ENCODE assay signal across 17 cellular contexts in genomic region chr5:58240286-58240685, GRCh38.
A peak's percentile ranks its signal among the peaks of the same experiment; 100 is the strongest.
DNase-seq lines count a peak whose midpoint lies in the region; ATAC-seq and TF ChIP-seq lines count a peak whose summit lies in the region.
"Had no signal": no experiment of that assay in that cellular context is flagged by ENCODE, and none has a peak within 500 bp of the region (broad histone marks: within the 10 kb centered on the region; RNA-seq: fewer than 3 reads in every experiment).

No MANE protein-coding gene starts in this region.

- no peaks in the 10 kb centered on the region for H3K9me3 Mint-ChIP-seq in activated naive CD8-positive, alpha-beta T cell treated with anti-CD3 and anti-CD28 coated beads, Interleukin-2, amount 50 U/mL, for 24 hours

- H3K36me3 Mint-ChIP-seq in activated naive CD8-positive, alpha-beta T cell treated with anti-CD3 and anti-CD28 coated beads, Interleukin-2, amount 50 U/mL, for 24 hours (ENCODE audit: low read depth): no peaks in the 10 kb centered on the region

- TF ChIP-seq CTCF in foreskin keratinocyte (conservative IDR thresholded peaks at IDR 0.05): no peak

- ATAC-seq in foreskin keratinocyte: peak; percentile 71
- no peak for ATAC-seq in activated naive CD8-positive, alpha-beta T cell treated with anti-CD3 and anti-CD28 coated beads, Interleukin-2, amount 50 U/mL, for 24 hours
- ATAC-seq: GM12878 had no signal

- no peaks in the 10 kb centered on the region for H3K4me1 Mint-ChIP-seq in activated naive CD8-positive, alpha-beta T cell treated with anti-CD3 and anti-CD28 coated beads, Interleukin-2, amount 50 U/mL, for 24 hours

- no peak overlapping the region for H3K27ac ChIP-seq in foreskin keratinocyte
- H3K27ac ChIP-seq: dorsolateral prefrontal cortex had no signal

- peaks cover 19% of the 10 kb centered on the region for H3K4me1 ChIP-seq in foreskin keratinocyte

- H3K27me3 Mint-ChIP-seq in activated naive CD8-positive, alpha-beta T cell treated with anti-CD3 and anti-CD28 coated beads, Interleukin-2, amount 50 U/mL, for 24 hours: peaks cover 4% of the 10 kb centered on the region

- intact Hi-C loops in posterior vena cava (cut with DNase I): no loop called here

- no peak overlapping the region for H3K27ac Mint-ChIP-seq in activated naive CD8-positive, alpha-beta T cell treated with anti-CD3 and anti-CD28 coated beads, Interleukin-2, amount 50 U/mL, for 24 hours

- DNase-seq in A172 (ENCODE audit: low spot score): peak; percentile 78
- DNase-seq in HPDE6-E6E7 (ENCODE audit: extremely low spot score): peak; percentile 38
- DNase-seq in amniotic epithelial cell (ENCODE audit: low read depth): peak; percentile 52
- DNase-seq in foreskin keratinocyte: peak in 1 of 2 donors; percentile 72
- no peak for DNase-seq in posterior vena cava (ENCODE audit: low spot score)
- DNase-seq in activated naive CD8-positive, alpha-beta T cell treated with anti-CD3 and anti-CD28 coated beads, Interleukin-2, amount 50 U/mL, for 24 hours: no peak
- DNase-seq in CD1c-positive myeloid dendritic cell (ENCODE audit: extremely low spot score): no peak
- DNase-seq in activated T-cell treated with anti-CD3 and anti-CD28 coated beads, Interleukin-2, amount 50 U/mL, for 48 hours: no peak
- DNase-seq: activated naive CD4-positive, alpha-beta T cell treated with anti-CD3 and anti-CD28 coated beads, Interleukin-2, amount 50 U/mL, for 16 hours; DMS153; dorsolateral prefrontal cortex; glutamatergic neuron; NCI-H1436; NCI-H526; nucleus accumbens; Right ventricle myocardium superior had no signal

- no peaks in the 10 kb centered on the region for H3K27me3 ChIP-seq in foreskin keratinocyte
- H3K27me3 ChIP-seq: dorsolateral prefrontal cortex had no signal

- H3K4me3 Mint-ChIP-seq in activated naive CD8-positive, alpha-beta T cell treated with anti-CD3 and anti-CD28 coated beads, Interleukin-2, amount 50 U/mL, for 24 hours: no peak overlapping the region

Comparison
In these comparisons a context has a peak if more than half of its experiments do, and no peak if none do; other contexts are left out.
1. DNase-seq: peak in A172 (single experiment), HPDE6-E6E7 (single experiment) and amniotic epithelial cell (single experiment); none in posterior vena cava (single experiment), activated naive CD8-positive, alpha-beta T cell treated with anti-CD3 and anti-CD28 coated beads, Interleukin-2, amount 50 U/mL, for 24 hours (single experiment), CD1c-positive myeloid dendritic cell (single experiment) and activated T-cell treated with anti-CD3 and anti-CD28 coated beads, Interleukin-2, amount 50 U/mL, for 48 hours (0 of 2).